Comparison of ENCODE assay signal across 26 cellular contexts in genomic region chr1:40273547-40274166, GRCh38. TPM values are rescaled to one million over a fixed set of nuclear protein-coding genes. Genes with fewer than 3 reads are reported as not detected.
DNase-seq lines count a peak whose midpoint lies in the region; ATAC-seq and TF ChIP-seq lines count a peak whose summit lies in the region.
"Had no signal": no experiment of that assay in that cellular context is flagged by ENCODE, and none has a peak within 500 bp of the region (broad histone marks: within the 10 kb centered on the region; RNA-seq: fewer than 3 reads in every experiment).

No MANE protein-coding gene starts in this region.

- TF ChIP-seq CTCF in left ventricle myocardium inferior (IDR thresholded peaks at IDR 0.05; ENCODE audit: borderline replicate concordance), result no peak
- no peak for TF ChIP-seq CTCF in chondrocyte (IDR thresholded peaks at IDR 0.05)
- TF ChIP-seq CTCF in WTC11 (IDR thresholded peaks at IDR 0.05), result no peak
- no peak for TF ChIP-seq CTCF in breast epithelium (IDR thresholded peaks at IDR 0.05)

- H3K27me3 ChIP-seq in left ventricle myocardium inferior (ENCODE audit: low read depth), result no peaks in the 10 kb centered on the region
- H3K27me3 ChIP-seq in breast epithelium, result no peaks in the 10 kb centered on the region
- H3K27me3 ChIP-seq: Peyer's patch, SJSA1 had no signal

- H3K27ac ChIP-seq in left ventricle myocardium inferior (replicated peaks) (peak overlapping the region; percentile 30), breast epithelium (no peak overlapping the region)
- H3K27ac ChIP-seq: C4-2B, Peyer's patch, SJSA1 had no signal

- H3K36me3 Mint-ChIP-seq in chondrocyte (ENCODE audit: low read depth) (peaks cover 31% of the 10 kb centered on the region), WTC11 (peaks cover 25% of the 10 kb centered on the region)

- H3K4me1 ChIP-seq in left ventricle myocardium inferior (peaks cover 29% of the 10 kb centered on the region), breast epithelium (no peaks in the 10 kb centered on the region)
- H3K4me1 ChIP-seq: Peyer's patch, SJSA1 had no signal

- H3K27me3 Mint-ChIP-seq in chondrocyte (ENCODE audit: low read depth), result no peaks in the 10 kb centered on the region
- H3K27me3 Mint-ChIP-seq in WTC11 (ENCODE audit: low read depth), result no peaks in the 10 kb centered on the region
- H3K27me3 Mint-ChIP-seq: IgD-negative memory B cell had no signal

- H3K27ac Mint-ChIP-seq in chondrocyte (ENCODE audit: unreplicated experiment), result peak overlapping the region; percentile 68
- no peak overlapping the region for H3K27ac Mint-ChIP-seq in WTC11
- H3K27ac Mint-ChIP-seq: H9, HFFc6, IgD-negative memory B cell had no signal

- H3K4me3 ChIP-seq in left ventricle myocardium inferior, result no peak overlapping the region
- no peak overlapping the region for H3K4me3 ChIP-seq in breast epithelium
- H3K4me3 ChIP-seq: Peyer's patch, SJSA1 had no signal

- H3K4me3 Mint-ChIP-seq in chondrocyte (ENCODE audit: unreplicated experiment) (no peak overlapping the region), WTC11 (no peak overlapping the region)
- H3K4me3 Mint-ChIP-seq: H9, HFFc6 had no signal

- H3K9me3 Mint-ChIP-seq in chondrocyte (ENCODE audit: low read depth) (no peaks in the 10 kb centered on the region), WTC11 (no peaks in the 10 kb centered on the region)
- H3K9me3 Mint-ChIP-seq: H9, HFFc6, IgD-negative memory B cell had no signal

- TF ChIP-seq POLR2A in breast epithelium (IDR thresholded peaks at IDR 0.05), result no peak

- H3K9me3 ChIP-seq in left ventricle myocardium inferior (replicated peaks) (no peaks in the 10 kb centered on the region), breast epithelium (no peaks in the 10 kb centered on the region)
- H3K9me3 ChIP-seq: Peyer's patch, SJSA1 had no signal

- CTCF ChIA-PET in WTC11 (lab: Charles Lee), result interaction anchor here (1.4 kb wide), 2 partner anchors 41 to 65 kb away, joined by 3 to 4 read pairs; no protein-coding TSS in a partner anchor

- intact Hi-C loops in left ventricle myocardium inferior (cut with micrococcal nuclease), result no loop called here
- intact Hi-C loops in left cardiac atrium (cut with DNase I), result no loop called here
- intact Hi-C loops in breast epithelium (cut with DNase I; ENCODE audit: low total_unique reads), result no loop called here

- ATAC-seq in left cardiac atrium, result no peak
- peak; percentile 85 for ATAC-seq in left lobe of liver
- ATAC-seq in HG02571 (IDR thresholded peaks at IDR 0.05; ENCODE audit: unreplicated experiment), result no peak
- ATAC-seq in WTC11, result no peak
- no peak for ATAC-seq in HG02678 (IDR thresholded peaks at IDR 0.05; ENCODE audit: unreplicated experiment)
- ATAC-seq: Right ventricle myocardium inferior had no signal

- DNase-seq in left ventricle myocardium inferior (no peak), left cardiac atrium (no peak), chondrocyte (ENCODE audit: low spot score) (no peak), left lobe of liver (ENCODE audit: low spot score) (no peak), WTC11 (ENCODE audit: low spot score) (no peak), breast epithelium (ENCODE audit: low spot score in 2 of 2) (no peak)
- DNase-seq: DMS79, H9, HFFc6, Karpas-422, MV-4-11, NCI-H1105 treated with DMSO at 0.1 percent for 48 hours, NCI-H1694, NCI-H2081, NCI-H446, NCI-H526, Peyer's patch had no signal

- peaks cover 80% of the 10 kb centered on the region for H3K36me3 ChIP-seq in left ventricle myocardium inferior
- H3K36me3 ChIP-seq in breast epithelium, result peaks cover 8% of the 10 kb centered on the region

- H3K4me1 Mint-ChIP-seq in chondrocyte (ENCODE audit: low read depth), result peaks cover 4% of the 10 kb centered on the region
- no peaks in the 10 kb centered on the region; the same call in 1 of the 2 replicates for H3K4me1 Mint-ChIP-seq in WTC11

- POLR2A ChIA-PET in WTC11 (lab: Charles Lee), result no interaction called here

TF ChIP-seq in WTC11, 78 proteins besides CTCF, POLR2A, EP300 and RAD21:
- TF ChIP-seq USF1 (CRISPR knock-in tag; IDR thresholded peaks at IDR 0.05) (no peak), PREB (CRISPR knock-in tag; IDR thresholded peaks at IDR 0.05; ENCODE audit: borderline replicate concordance) (no peak), SP1 (CRISPR knock-in tag; conservative IDR thresholded peaks at IDR 0.05) (no peak), ZNF425 (CRISPR knock-in tag; conservative IDR thresholded peaks at IDR 0.05) (no peak), MYBL2 (CRISPR knock-in tag; IDR thresholded peaks at IDR 0.05) (no peak)

RNA-seq across cellular contexts. Expression of gene ZMPSTE24, which starts 15.6 kb away (rescaled TPM):
- total RNA-seq in left ventricle myocardium inferior (33.8 TPM), left cardiac atrium (10 to 100 TPM; 33.7 to 42.0 TPM), chondrocyte (49.5 to 62.3 TPM (median 49.6 TPM) in 3 replicates), left lobe of liver (19.5 TPM), WTC11 (2021) (27.0 to 31.7 TPM (median 28.9 TPM) in 3 replicates), breast epithelium (10 to 100 TPM; 34.4 to 48.3 (median 43.6) TPM)

RNA-seq across cellular contexts. Expression of gene TMCO2, which starts 25.9 kb away (rescaled TPM):
- total RNA-seq in left ventricle myocardium inferior (not detected), left cardiac atrium (not detected), chondrocyte (not detected in 3 replicates), left lobe of liver (not detected), WTC11 (2021) (not detected in 3 replicates), breast epithelium (not detected)
- total RNA-seq: A172, H9, HFFc6, M059J, OCI-LY7, Peyer's patch, Right ventricle myocardium inferior, SJSA1 had no signal

RNA-seq across cellular contexts. Expression of gene COL9A2, which starts 43.4 kb away (rescaled TPM):
- 0.27 TPM for total RNA-seq in left ventricle myocardium inferior
- total RNA-seq in left cardiac atrium, result 1 to 10 TPM in 1 of 2 donors, under 1 TPM in 1; 0.53 to 1.2 TPM
- total RNA-seq in chondrocyte, result 4.9 to 10.4 TPM (median 9.9 TPM) in 3 replicates
- total RNA-seq in left lobe of liver, result 0.45 TPM
- total RNA-seq in WTC11 (2021), result 4.2 to 5.5 TPM (median 4.7 TPM) in 3 replicates
- total RNA-seq in breast epithelium, result 10 to 100 TPM in 2 of 3 donors, 1 to 10 TPM in 1; 1.4 to 22.0 (median 11.4) TPM
